Comparison of ENCODE assay signal across 17 cellular contexts in the genomic region with DNA sequence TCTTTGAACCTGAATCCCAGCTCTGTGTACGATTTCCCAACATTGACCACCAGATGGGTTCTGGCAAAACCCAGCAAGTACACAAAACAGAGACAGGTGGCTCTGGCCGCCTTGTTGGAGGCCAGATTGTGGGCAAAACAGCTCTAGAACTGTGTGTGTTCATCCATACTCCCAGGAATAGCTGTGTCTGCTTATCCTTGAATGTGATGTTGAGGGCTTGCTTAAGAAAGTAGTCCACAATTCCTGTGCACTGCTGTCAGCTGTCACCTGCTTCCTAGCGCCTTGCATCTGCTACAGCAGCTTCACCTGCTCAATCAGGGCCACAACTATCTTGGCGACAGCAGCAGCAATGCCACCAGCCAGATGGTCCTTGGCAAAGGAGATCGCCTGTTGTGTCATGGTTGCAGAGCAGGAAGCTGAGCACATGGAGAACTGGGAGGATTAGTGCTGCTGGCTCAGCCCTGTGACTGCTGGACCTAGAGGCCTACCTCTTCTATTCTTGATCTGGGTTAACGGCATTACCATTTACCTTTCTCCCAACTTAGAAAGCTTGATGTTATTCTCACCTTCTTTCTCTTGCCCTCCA.
"Had no signal": no experiment of that assay in that cellular context is flagged by ENCODE, and none has a peak within 500 bp of the region (broad histone marks: within the 10 kb centered on the region; RNA-seq: fewer than 3 reads in every experiment).

No MANE protein-coding gene starts in this region.

- H3K9me3 ChIP-seq: breast epithelium, gastroesophageal sphincter, lower lobe of right lung, pancreas, spleen, tibial nerve had no signal

- H3K4me3 ChIP-seq: breast epithelium, gastroesophageal sphincter, lower lobe of right lung, neural progenitor cell, pancreas, spleen, tibial nerve had no signal

- H3K4me1 ChIP-seq: breast epithelium had no signal

- ATAC-seq: gastroesophageal sphincter; lower lobe of right lung; pancreas; stimulated activated memory B cell treated with anti-CD40 and anti-IgM and Interleukin-4, amounts not matched to agents 10 μg/mL and 1 μg/mL and 100 μg/mL, for 72 hours had no signal

- DNase-seq: activated CD4-positive, alpha-beta memory T cell treated with anti-CD3 and anti-CD28 coated beads, Interleukin-2, amount 10 ng/mL, durations not matched to agents 7 days and 5 days; activated gamma-delta T cell treated with Interleukin-2 at 50 U/mL for 16 hours; activated naive CD8-positive, alpha-beta T cell treated with anti-CD3 and anti-CD28 coated beads for 36 hours; activated T-cell treated with anti-CD3 and anti-CD28 coated beads, Interleukin-2, amount 50 U/mL, for 48 hours; aorta; effector CD8-positive, alpha-beta T cell; lower lobe of right lung; pancreas; retina; spleen; stimulated activated CD4-positive, alpha-beta T cell treated with anti-CD3 and anti-CD28 coated beads, Interleukin-1b, Interleukin-23, amount 100 ng/mL, for 48 hours; T-helper 9 cell had no signal

- H3K36me3 ChIP-seq: breast epithelium, gastroesophageal sphincter, lower lobe of right lung, neural progenitor cell, pancreas, spleen, tibial nerve had no signal

- H3K27me3 ChIP-seq: breast epithelium, gastroesophageal sphincter, neural progenitor cell, pancreas, spleen, tibial nerve had no signal

- H3K27ac ChIP-seq: breast epithelium, gastroesophageal sphincter, lower lobe of right lung, neural progenitor cell, pancreas, spleen, tibial nerve had no signal
